ENCODE assay signal across 10 cellular contexts in genomic region chr11:34208266-34209135, GRCh38.
DNase-seq lines count a peak whose midpoint lies in the region; ATAC-seq and TF ChIP-seq lines count a peak whose summit lies in the region.
"Had no signal": no experiment of that assay in that cellular context is flagged by ENCODE, and none has a peak within 500 bp of the region (broad histone marks: within the 10 kb centered on the region; RNA-seq: fewer than 3 reads in every experiment).

No MANE protein-coding gene starts in this region.

- H3K27ac ChIP-seq in RWPE1: peak overlapping the region; percentile 10; the same call in 1 of the 2 replicates
- H3K27ac ChIP-seq: WERI-Rb-1 had no signal

- no peak for TF ChIP-seq CTCF in RWPE1 (conservative IDR thresholded peaks at IDR 0.05; ENCODE audit: low read depth)
- no peak for TF ChIP-seq CTCF in epithelial cell of proximal tubule (conservative IDR thresholded peaks at IDR 0.05; ENCODE audit: low read depth, low read length)

- no peaks in the 10 kb centered on the region for H3K9me3 Mint-ChIP-seq in activated T-cell treated with anti-CD3 and anti-CD28 coated beads, Interleukin-2, amount 50 U/mL, for 4 hours

- no peak overlapping the region for H3K4me3 Mint-ChIP-seq in activated T-cell treated with anti-CD3 and anti-CD28 coated beads, Interleukin-2, amount 50 U/mL, for 4 hours

- CTCF ChIA-PET in RWPE1 (lab: Yijun Ruan, JAX): interaction anchor here (2.4 kb wide), 1 partner anchor 34 kb away, joined by 8 read pairs; no protein-coding TSS in a partner anchor

- H3K36me3 Mint-ChIP-seq in activated T-cell treated with anti-CD3 and anti-CD28 coated beads, Interleukin-2, amount 50 U/mL, for 4 hours (ENCODE audit: insufficient read depth): no peaks in the 10 kb centered on the region

- POLR2A ChIA-PET in RWPE1 (lab: Yijun Ruan, JAX; ENCODE audit: low non-redundant PET): no interaction called here

- H3K4me3 ChIP-seq in epithelial cell of proximal tubule (ENCODE audit: low read depth, low read length): no peak overlapping the region

- peak; percentile 46 to 51 for ATAC-seq in activated T-cell treated with anti-CD3 and anti-CD28 coated beads, Interleukin-2, amount 50 U/mL, for 4 hours
- ATAC-seq in HG02981 (IDR thresholded peaks at IDR 0.05; ENCODE audit: unreplicated experiment): no peak

- H3K4me1 Mint-ChIP-seq in activated T-cell treated with anti-CD3 and anti-CD28 coated beads, Interleukin-2, amount 50 U/mL, for 4 hours (ENCODE audit: low read depth): peaks cover 3% of the 10 kb centered on the region

- DNase-seq in activated T-cell treated with anti-CD3 and anti-CD28 coated beads, Interleukin-2, amount 50 U/mL, for 4 hours: no peak
- DNase-seq in activated T-cell treated with anti-CD3 and anti-CD28 coated beads, Interleukin-2, amount 50 U/mL, for 1 hour: no peak
- DNase-seq in RWPE1 (ENCODE audit: low spot score): no peak
- peak; percentile 66 for DNase-seq in epithelial cell of proximal tubule (ENCODE audit: low read depth)
- DNase-seq in stimulated activated CD8-positive, alpha-beta memory T cell treated with anti-CD3 and anti-CD28 coated beads, Interleukin-4, amount 100 ng/mL, for 48 hours: peak; percentile 62
- no peak for DNase-seq in NCI-H526 treated with DMSO at 0.1 percent for 48 hours (lab: John Stamatoyannopoulos, UW)
- DNase-seq in NCI-H187 (lab: John Stamatoyannopoulos, UW): no peak
- DNase-seq: occipital lobe, WERI-Rb-1 had no signal

- H3K27me3 Mint-ChIP-seq in activated T-cell treated with anti-CD3 and anti-CD28 coated beads, Interleukin-2, amount 50 U/mL, for 4 hours (ENCODE audit: low read depth): no peaks in the 10 kb centered on the region

Comparison
In these comparisons a context has a peak if more than half of its experiments do, and no peak if none do; other contexts are left out.
1. DNase-seq: peak in epithelial cell of proximal tubule (single experiment) and stimulated activated CD8-positive, alpha-beta memory T cell treated with anti-CD3 and anti-CD28 coated beads, Interleukin-4, amount 100 ng/mL, for 48 hours (single experiment); none in activated T-cell treated with anti-CD3 and anti-CD28 coated beads, Interleukin-2, amount 50 U/mL, for 4 hours (single experiment), activated T-cell treated with anti-CD3 and anti-CD28 coated beads, Interleukin-2, amount 50 U/mL, for 1 hour (single experiment), RWPE1 (single experiment), NCI-H526 treated with DMSO at 0.1 percent for 48 hours (single experiment) and NCI-H187 (0 of 2).